16 cellular contexts compared by ENCODE assay signal in genomic region chr9:98218562-98219363, GRCh38. TPM values are rescaled to one million over a fixed set of nuclear protein-coding genes. Genes with fewer than 3 reads are reported as not detected.
DNase-seq lines count a peak whose midpoint lies in the region; ATAC-seq, FAIRE-seq and TF ChIP-seq lines count a peak whose summit lies in the region.
"Had no signal": no experiment of that assay in that cellular context is flagged by ENCODE, and none has a peak within 500 bp of the region (broad histone marks: within the 10 kb centered on the region; RNA-seq: fewer than 3 reads in every experiment).

No MANE protein-coding gene starts in this region.

- peaks cover 13% of the 10 kb centered on the region for H3K4me1 ChIP-seq in H9 (ENCODE audit: insufficient read depth, low read length)
- H3K4me1 ChIP-seq in trophoblast cell (ENCODE audit: control insufficient read depth in 1 of 2, insufficient read depth in 2 of 2, low read length in 2 of 2) = peaks cover 12 to 18% of the 10 kb centered on the region in 2 experiments

- no peaks in the 10 kb centered on the region; a peak in 1 of 5 replicates for H3K9me3 Mint-ChIP-seq in H9
- no peaks in the 10 kb centered on the region for H3K9me3 Mint-ChIP-seq in activated T-helper 1 cell treated with anti-CD3 and anti-CD28 coated beads, Interleukin-12 subunit alpha, Interleukin-12 subunit beta, Interleukin-2, Interleukin-4 antibody, amounts not matched to agents 30 ng/mL and 10 ng/mL and 1 ng/mL, durations not matched to agents 14 hours and 24 hours and 36 hours
- H3K9me3 Mint-ChIP-seq: activated naive CD4-positive, alpha-beta T cell treated with anti-CD3 and anti-CD28 coated beads, Interleukin-2, amount 50 U/mL, for 24 hours; stimulated activated memory B cell treated with anti-CD40 and anti-IgM and Interleukin-4, amounts not matched to agents 10 μg/mL and 1 μg/mL and 100 μg/mL, for 72 hours had no signal

- H2AFZ ChIP-seq in H9 (ENCODE audit: low read length) = no peak overlapping the region
- H2AFZ ChIP-seq in trophoblast cell (ENCODE audit: insufficient read depth, low read length, poor library complexity) = no peak overlapping the region

- H2BK15ac ChIP-seq in H9 (ENCODE audit: low read depth, low read length) = no peak overlapping the region

- FAIRE-seq in urothelium cell line (lab: Jason Lieb, UNC) = no peak
- FAIRE-seq: G401.6 had no signal

- peak overlapping the region; percentile 94 for H3K27ac ChIP-seq in H9 (ENCODE audit: insufficient read length, low read depth, low read length)
- peak overlapping the region; percentile 47; the same call in 1 of the 2 replicates for H3K27ac ChIP-seq in VCaP
- peak overlapping the region; percentile 74 for H3K27ac ChIP-seq in trophoblast cell (ENCODE audit: low read depth, low read length)

- no peaks in the 10 kb centered on the region for H3K27me3 Mint-ChIP-seq in H9 (ENCODE audit: low read depth)
- peaks cover 2% of the 10 kb centered on the region for H3K27me3 Mint-ChIP-seq in activated T-helper 1 cell treated with anti-CD3 and anti-CD28 coated beads, Interleukin-12 subunit alpha, Interleukin-12 subunit beta, Interleukin-2, Interleukin-4 antibody, amounts not matched to agents 30 ng/mL and 10 ng/mL and 1 ng/mL, durations not matched to agents 14 hours and 24 hours and 36 hours (ENCODE audit: insufficient read depth)
- H3K27me3 Mint-ChIP-seq: activated naive CD4-positive, alpha-beta T cell treated with anti-CD3 and anti-CD28 coated beads, Interleukin-2, amount 50 U/mL, for 24 hours; stimulated activated memory B cell treated with anti-CD40 and anti-IgM and Interleukin-4, amounts not matched to agents 10 μg/mL and 1 μg/mL and 100 μg/mL, for 72 hours had no signal

- no peaks in the 10 kb centered on the region for H4K20me1 ChIP-seq in H9 (ENCODE audit: control insufficient read depth, insufficient read depth, insufficient read length)

- peaks cover 46 to 47% of the 10 kb centered on the region in 2 experiments for H3K4me1 Mint-ChIP-seq in H9
- no peaks in the 10 kb centered on the region for H3K4me1 Mint-ChIP-seq in activated T-helper 1 cell treated with anti-CD3 and anti-CD28 coated beads, Interleukin-12 subunit alpha, Interleukin-12 subunit beta, Interleukin-2, Interleukin-4 antibody, amounts not matched to agents 30 ng/mL and 10 ng/mL and 1 ng/mL, durations not matched to agents 14 hours and 24 hours and 36 hours (ENCODE audit: low read depth)
- H3K4me1 Mint-ChIP-seq: activated naive CD4-positive, alpha-beta T cell treated with anti-CD3 and anti-CD28 coated beads, Interleukin-2, amount 50 U/mL, for 24 hours; stimulated activated memory B cell treated with anti-CD40 and anti-IgM and Interleukin-4, amounts not matched to agents 10 μg/mL and 1 μg/mL and 100 μg/mL, for 72 hours had no signal

- H3K18ac ChIP-seq in H9 (ENCODE audit: insufficient read length, low read depth, low read length) (peak overlapping the region; percentile 72), trophoblast cell (ENCODE audit: low read length) (peak overlapping the region; percentile 53)

- no peak overlapping the region for H3T11ph ChIP-seq in H9 (ENCODE audit: low read length)

- H4K91ac ChIP-seq in H9 (ENCODE audit: insufficient read length, low read depth, low read length) = no peak overlapping the region
- H4K91ac ChIP-seq in trophoblast cell (ENCODE audit: low read depth, low read length) = peak overlapping the region; percentile 66

- H3K36me3 Mint-ChIP-seq in H9 (ENCODE audit: insufficient read depth in 1 of 3, low read depth in 3 of 3) = peaks cover 0 to 18% (median 0%) of the 10 kb centered on the region in 3 experiments; a peak in 5 of 7 replicates
- H3K36me3 Mint-ChIP-seq in activated T-helper 1 cell treated with anti-CD3 and anti-CD28 coated beads, Interleukin-12 subunit alpha, Interleukin-12 subunit beta, Interleukin-2, Interleukin-4 antibody, amounts not matched to agents 30 ng/mL and 10 ng/mL and 1 ng/mL, durations not matched to agents 14 hours and 24 hours and 36 hours (ENCODE audit: low read depth) = no peaks in the 10 kb centered on the region

- H3K23ac ChIP-seq in H9 (ENCODE audit: insufficient read length, low read depth, low read length) = no peak overlapping the region
- no peak overlapping the region for H3K23ac ChIP-seq in trophoblast cell (ENCODE audit: low read length)

- H2BK12ac ChIP-seq in H9 (ENCODE audit: insufficient read length, low read depth, low read length) (no peak overlapping the region), trophoblast cell (ENCODE audit: low read length) (no peak overlapping the region)

- no peak overlapping the region for H4K5ac ChIP-seq in H9 (ENCODE audit: insufficient read length, low read depth, low read length)

- no peak for TF ChIP-seq CTCF in H9 (conservative IDR thresholded peaks at IDR 0.05)
- no peak for TF ChIP-seq CTCF in VCaP (conservative IDR thresholded peaks at IDR 0.05)

- H3K4me3 Mint-ChIP-seq in H9 = peak overlapping the region; percentile 1 to 29; a peak in 4 of 5 replicates
- H3K4me3 Mint-ChIP-seq in activated T-helper 1 cell treated with anti-CD3 and anti-CD28 coated beads, Interleukin-12 subunit alpha, Interleukin-12 subunit beta, Interleukin-2, Interleukin-4 antibody, amounts not matched to agents 30 ng/mL and 10 ng/mL and 1 ng/mL, durations not matched to agents 14 hours and 24 hours and 36 hours = no peak overlapping the region
- H3K4me3 Mint-ChIP-seq: activated naive CD4-positive, alpha-beta T cell treated with anti-CD3 and anti-CD28 coated beads, Interleukin-2, amount 50 U/mL, for 24 hours; CD14-positive monocyte; stimulated activated memory B cell treated with anti-CD40 and anti-IgM and Interleukin-4, amounts not matched to agents 10 μg/mL and 1 μg/mL and 100 μg/mL, for 72 hours had no signal

- H3K56ac ChIP-seq in H9 (ENCODE audit: insufficient read length, low read depth, low read length) = no peak overlapping the region

- peak overlapping the region; percentile 75 for H2BK120ac ChIP-seq in H9 (ENCODE audit: low read depth, low read length, poor library complexity, severe bottlenecking)
- H2BK120ac ChIP-seq in trophoblast cell (ENCODE audit: insufficient read depth, low read length, poor library complexity) = peak overlapping the region; percentile 55

- H3K9ac ChIP-seq in H9 (ENCODE audit: extremely low read depth, insufficient read length, low read length) (no peak overlapping the region), trophoblast cell (ENCODE audit: low read length) (no peak overlapping the region)

- H2AK5ac ChIP-seq in H9 (ENCODE audit: insufficient read length, low read length) (no peak overlapping the region), trophoblast cell (ENCODE audit: low read length) (no peak overlapping the region)

- peak overlapping the region; percentile 12 to 98 (median 75) for H3K27ac Mint-ChIP-seq in H9
- H3K27ac Mint-ChIP-seq in activated T-helper 1 cell treated with anti-CD3 and anti-CD28 coated beads, Interleukin-12 subunit alpha, Interleukin-12 subunit beta, Interleukin-2, Interleukin-4 antibody, amounts not matched to agents 30 ng/mL and 10 ng/mL and 1 ng/mL, durations not matched to agents 14 hours and 24 hours and 36 hours = no peak overlapping the region
- H3K27ac Mint-ChIP-seq: activated naive CD4-positive, alpha-beta T cell treated with anti-CD3 and anti-CD28 coated beads, Interleukin-2, amount 50 U/mL, for 24 hours; stimulated activated memory B cell treated with anti-CD40 and anti-IgM and Interleukin-4, amounts not matched to agents 10 μg/mL and 1 μg/mL and 100 μg/mL, for 72 hours had no signal

- no peak overlapping the region for H4K8ac ChIP-seq in H9 (replicated peaks; ENCODE audit: insufficient read length, low read depth, low read length)
- H4K8ac ChIP-seq in trophoblast cell (ENCODE audit: low read depth, low read length) = peak overlapping the region; percentile 63

- no peaks in the 10 kb centered on the region for H3K79me2 ChIP-seq in H9 (ENCODE audit: insufficient read depth, low read length)
- H3K79me2 ChIP-seq in trophoblast cell (ENCODE audit: control insufficient read depth, insufficient read depth, low read length, poor library complexity) = no peaks in the 10 kb centered on the region

- H3K14ac ChIP-seq in H9 (ENCODE audit: insufficient read depth, low read length) = no peak overlapping the region; the same call in 1 of the 2 replicates
- H3K14ac ChIP-seq in trophoblast cell (ENCODE audit: low read length) = peak overlapping the region; percentile 33

- H3K4ac ChIP-seq in H9 (ENCODE audit: low read depth, low read length) (no peak overlapping the region; the same call in 1 of the 2 replicates), trophoblast cell (ENCODE audit: low read depth, low read length) (no peak overlapping the region)

- no peaks in the 10 kb centered on the region for H3K27me3 ChIP-seq in H9 (ENCODE audit: insufficient read depth, low read length)
- H3K27me3 ChIP-seq in trophoblast cell (ENCODE audit: insufficient read depth, low read length) = no peaks in the 10 kb centered on the region

- no CpG with 5 or more reads among the region's 11 CpGs for WGBS in H9 (ENCODE audit: extremely low coverage, insufficient read length, low lambda C conversion rate)
- no CpG with 5 or more reads among the region's 11 CpGs for WGBS in trophoblast cell (ENCODE audit: extremely low coverage, insufficient coverage, insufficient read length)

- DNase-seq in H9 (peak; percentile 76), iPS DF 19.7 (ENCODE audit: low read depth, low spot score) (peak; percentile 91), trophoblast cell (peak in 1 of 2 donors; percentile 20), NCI-H82 (lab: John Stamatoyannopoulos, UW) (no peak), urothelium cell line (ENCODE audit: low spot score) (no peak)
- DNase-seq in activated T-helper 1 cell treated with anti-CD3 and anti-CD28 coated beads, Interleukin-12 subunit alpha, Interleukin-12 subunit beta, Interleukin-2, Interleukin-4 antibody, amounts not matched to agents 30 ng/mL and 10 ng/mL and 1 ng/mL, durations not matched to agents 14 hours and 24 hours and 36 hours (ENCODE audit: low spot score) = no peak
- DNase-seq: activated CD8-positive, alpha-beta memory T cell treated with anti-CD3 and anti-CD28 coated beads, Interleukin-2, amount 50 U/mL, for 48 hours; Kasumi-1; NCI-H1694 treated with DMSO at 0.1 percent for 48 hours; stimulated activated CD4-positive, alpha-beta T cell treated with anti-CD3 and anti-CD28 coated beads, Interleukin-4, amount 100 ng/mL, for 4 hours had no signal

- H3K23me2 ChIP-seq in H9 (ENCODE audit: insufficient read length, low read depth, low read length, poor library complexity, severe bottlenecking) = no peaks in the 10 kb centered on the region

- H3K9me3 ChIP-seq in H9 (ENCODE audit: control insufficient read depth, low read depth, low read length) (no peaks in the 10 kb centered on the region), trophoblast cell (ENCODE audit: insufficient read depth, low read depth, low read length) (no peaks in the 10 kb centered on the region)

- H3K79me1 ChIP-seq in H9 (ENCODE audit: insufficient read depth, low read depth, low read length, poor library complexity, severe bottlenecking) (no peaks in the 10 kb centered on the region), trophoblast cell (ENCODE audit: low read length) (peaks cover 10% of the 10 kb centered on the region)

- H3K4me3 ChIP-seq in trophoblast cell (ENCODE audit: low read depth, low read length) = no peak overlapping the region

- no peak for ATAC-seq in GM21360 (IDR thresholded peaks at IDR 0.05; ENCODE audit: unreplicated experiment)
- ATAC-seq: stimulated activated memory B cell treated with anti-CD40 and anti-IgM and Interleukin-4, amounts not matched to agents 10 μg/mL and 1 μg/mL and 100 μg/mL, for 72 hours had no signal

- H3K36me3 ChIP-seq in trophoblast cell (ENCODE audit: control insufficient read depth in 1 of 2, insufficient read depth in 2 of 2, low read length in 2 of 2) = peaks cover 18 to 33% of the 10 kb centered on the region in 2 experiments

- no peak overlapping the region for H2BK20ac ChIP-seq in H9 (ENCODE audit: low read depth, low read length, poor library complexity, severe bottlenecking)

- intact Hi-C loops in activated T-helper 1 cell treated with anti-CD3 and anti-CD28 coated beads, Interleukin-12 subunit alpha, Interleukin-12 subunit beta, Interleukin-2, Interleukin-4 antibody, amounts not matched to agents 30 ng/mL and 10 ng/mL and 1 ng/mL, durations not matched to agents 14 hours and 24 hours and 36 hours (cut with micrococcal nuclease) = no loop called here

- H3K4me2 ChIP-seq in H9 (ENCODE audit: insufficient read depth, insufficient read length, low read length) (peak overlapping the region; percentile 8), trophoblast cell (ENCODE audit: low read length) (peak overlapping the region; percentile 40)

- peak overlapping the region; percentile 31 for H4K12ac ChIP-seq in trophoblast cell (ENCODE audit: low read depth, low read length)

- no peak overlapping the region for H2BK5ac ChIP-seq in H9 (ENCODE audit: insufficient read length, low read length)
- peak overlapping the region; percentile 45 for H2BK5ac ChIP-seq in trophoblast cell (ENCODE audit: low read depth, low read length, poor library complexity)

RNA-seq across cellular contexts. Expression of gene CORO2A, which starts 26.3 kb away (rescaled TPM):
- total RNA-seq in H9 (2021) = 15.5 and 15.8 TPM in 2 replicates
- 34.0 and 35.3 TPM in 2 replicates for polyA plus RNA-seq in trophoblast cell (2013)
- 1.3 TPM in 2 replicates for total RNA-seq in activated T-helper 1 cell treated with anti-CD3 and anti-CD28 coated beads, Interleukin-12 subunit alpha, Interleukin-12 subunit beta, Interleukin-2, Interleukin-4 antibody, amounts not matched to agents 30 ng/mL and 10 ng/mL and 1 ng/mL, durations not matched to agents 14 hours and 24 hours and 36 hours

RNA-seq across cellular contexts. Expression of gene TBC1D2, which starts 36.7 kb away (rescaled TPM):
- total RNA-seq in H9 (2021) = 2.3 and 2.9 TPM in 2 replicates
- 18.4 and 19.5 TPM in 2 replicates for polyA plus RNA-seq in trophoblast cell (2013)
- total RNA-seq in activated T-helper 1 cell treated with anti-CD3 and anti-CD28 coated beads, Interleukin-12 subunit alpha, Interleukin-12 subunit beta, Interleukin-2, Interleukin-4 antibody, amounts not matched to agents 30 ng/mL and 10 ng/mL and 1 ng/mL, durations not matched to agents 14 hours and 24 hours and 36 hours = 1.8 and 2.2 TPM in 2 replicates

Comparison
In these comparisons a context has a peak if more than half of its experiments do, and no peak if none do; other contexts are left out.
1. DNase-seq: peak in H9 (single experiment) and iPS DF 19.7 (single experiment); none in activated T-helper 1 cell treated with anti-CD3 and anti-CD28 coated beads, Interleukin-12 subunit alpha, Interleukin-12 subunit beta, Interleukin-2, Interleukin-4 antibody, amounts not matched to agents 30 ng/mL and 10 ng/mL and 1 ng/mL, durations not matched to agents 14 hours and 24 hours and 36 hours (single experiment), NCI-H82 (single experiment) and urothelium cell line (single experiment).
2. Peak in every context shown above with its lines, with median percentiles within 50 percentile points of each other: H3K27ac ChIP-seq.